Comparison of ENCODE assay signal across 9 cellular contexts in the genomic region with DNA sequence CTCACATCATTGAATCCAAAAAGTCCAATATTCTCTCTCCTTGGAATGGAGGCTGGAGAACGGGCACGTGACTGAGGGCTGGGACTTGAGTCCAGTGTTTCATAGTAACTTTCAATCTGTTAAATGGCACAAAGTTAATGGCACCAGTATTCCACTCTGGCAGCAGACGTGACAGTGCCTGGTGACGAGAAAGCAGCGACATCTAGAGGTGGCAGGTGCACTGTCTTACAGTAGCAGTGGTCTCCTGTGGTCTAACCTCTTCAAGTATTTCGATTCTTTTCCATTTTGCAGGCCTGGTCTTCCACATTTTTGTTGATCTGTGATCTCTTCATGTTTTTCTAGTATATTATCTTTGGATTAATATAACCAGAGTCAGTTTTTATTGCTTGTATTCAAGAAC.
DNase-seq lines count a peak whose midpoint lies in the region; ATAC-seq and TF ChIP-seq lines count a peak whose summit lies in the region.
"Had no signal": no experiment of that assay in that cellular context is flagged by ENCODE, and none has a peak within 500 bp of the region (broad histone marks: within the 10 kb centered on the region; RNA-seq: fewer than 3 reads in every experiment).

No MANE protein-coding gene starts in this region.

- H3K18ac ChIP-seq in trophoblast cell (ENCODE audit: low read length), result no peak overlapping the region

- no peak overlapping the region for H2BK12ac ChIP-seq in trophoblast cell (ENCODE audit: low read length)

- no peaks in the 10 kb centered on the region for H3K27me3 ChIP-seq in trophoblast cell (ENCODE audit: insufficient read depth, low read length)

- DNase-seq in left ventricle myocardium superior (no peak), cardiac septum (ENCODE audit: low spot score) (no peak), trophoblast cell (peak; percentile 10 to 53), cerebellar nuclear complex (lab: John Stamatoyannopoulos, UW) (no peak), T1000 (lab: John Stamatoyannopoulos, UW) (no peak)
- no peak for DNase-seq in activated CD4-positive, alpha-beta T cell treated with anti-CD3 and anti-CD28 coated beads, Interleukin-2, amount 50 U/mL, for 4 hours

- no peaks in the 10 kb centered on the region for H3K79me1 ChIP-seq in trophoblast cell (ENCODE audit: low read length)

- intact Hi-C loops in left ventricle myocardium superior (cut with micrococcal nuclease), result no loop called here
- intact Hi-C loops in cardiac septum (cut with DNase I), result no loop called here

- H2BK5ac ChIP-seq in trophoblast cell (ENCODE audit: low read depth, low read length, poor library complexity), result no peak overlapping the region

- no peak overlapping the region for H4K8ac ChIP-seq in trophoblast cell (ENCODE audit: low read depth, low read length)

- no peaks in the 10 kb centered on the region for H3K36me3 ChIP-seq in trophoblast cell (ENCODE audit: control insufficient read depth in 1 of 2, insufficient read depth in 2 of 2, low read length in 2 of 2)

- H3K4me2 ChIP-seq in trophoblast cell (ENCODE audit: low read length), result no peak overlapping the region

- H2AFZ ChIP-seq in trophoblast cell (ENCODE audit: insufficient read depth, low read length, poor library complexity), result no peak overlapping the region

- H3K14ac ChIP-seq in trophoblast cell (ENCODE audit: low read length), result no peak overlapping the region

- no peak overlapping the region for H3K4me3 ChIP-seq in trophoblast cell (ENCODE audit: low read depth, low read length)
- H3K4me3 ChIP-seq: skin epidermis had no signal

- no peaks in the 10 kb centered on the region for H3K4me1 ChIP-seq in trophoblast cell (ENCODE audit: control insufficient read depth in 1 of 2, insufficient read depth in 2 of 2, low read length in 2 of 2)

- ATAC-seq in left ventricle myocardium superior, result peak; percentile 41
- peak; percentile 83 for ATAC-seq in HG03103 (IDR thresholded peaks at IDR 0.05; ENCODE audit: low read depth, unreplicated experiment)
- ATAC-seq in SK-N-SH treated with all-trans-retinoic acid at 6 μM for 48 hours, result peak; percentile 55; the same call in 2 of the 3 replicates

- H4K12ac ChIP-seq in trophoblast cell (ENCODE audit: low read depth, low read length), result no peak overlapping the region

- H2BK120ac ChIP-seq in trophoblast cell (ENCODE audit: insufficient read depth, low read length, poor library complexity), result no peak overlapping the region

- no peaks in the 10 kb centered on the region for H3K9me3 ChIP-seq in trophoblast cell (ENCODE audit: insufficient read depth, low read depth, low read length)

- no peak overlapping the region for H4K91ac ChIP-seq in trophoblast cell (ENCODE audit: low read depth, low read length)

- H3K79me2 ChIP-seq in trophoblast cell (ENCODE audit: control insufficient read depth, insufficient read depth, low read length, poor library complexity), result no peaks in the 10 kb centered on the region

- WGBS in trophoblast cell (ENCODE audit: extremely low coverage, insufficient coverage, insufficient read length), result no CpG with 5 or more reads among the region's 6 CpGs

- H3K4ac ChIP-seq in trophoblast cell (ENCODE audit: low read depth, low read length), result no peak overlapping the region

- no peak overlapping the region for H3K23ac ChIP-seq in trophoblast cell (ENCODE audit: low read length)

- H3K27ac ChIP-seq in trophoblast cell (ENCODE audit: low read depth, low read length), result no peak overlapping the region
- H3K27ac ChIP-seq: skin epidermis had no signal

- H2AK5ac ChIP-seq in trophoblast cell (ENCODE audit: low read length), result no peak overlapping the region

- no peak overlapping the region for H3K9ac ChIP-seq in trophoblast cell (ENCODE audit: low read length)

TF ChIP-seq in SK-N-SH treated with all-trans-retinoic acid at 6 μM for 48 hours, 23 proteins besides CTCF, POLR2A, EP300 and RAD21:
- TF ChIP-seq ARNTL (CRISPR knock-in tag; IDR thresholded peaks at IDR 0.05; ENCODE audit: borderline replicate concordance, low read depth) (no peak), POU6F1 (CRISPR knock-in tag; IDR thresholded peaks at IDR 0.05; ENCODE audit: borderline replicate concordance, low read depth) (no peak), ISL1 (CRISPR knock-in tag; IDR thresholded peaks at IDR 0.05) (no peak), ESRRG (CRISPR knock-in tag; IDR thresholded peaks at IDR 0.05) (no peak), ZNF8 (CRISPR knock-in tag; IDR thresholded peaks at IDR 0.05) (no peak), OSR1 (CRISPR knock-in tag; IDR thresholded peaks at IDR 0.05) (no peak), BACH2 (CRISPR knock-in tag; IDR thresholded peaks at IDR 0.05; ENCODE audit: borderline replicate concordance) (no peak), TCF4 (CRISPR knock-in tag; IDR thresholded peaks at IDR 0.05; ENCODE audit: borderline replicate concordance) (no peak), RARB (CRISPR knock-in tag; IDR thresholded peaks at IDR 0.05) (no peak), PATZ1 (CRISPR knock-in tag; IDR thresholded peaks at IDR 0.05; ENCODE audit: borderline replicate concordance) (no peak), CSDC2 (CRISPR knock-in tag; IDR thresholded peaks at IDR 0.05) (no peak), ZNF70 (CRISPR knock-in tag; IDR thresholded peaks at IDR 0.05) (no peak), PPARA (CRISPR knock-in tag; IDR thresholded peaks at IDR 0.05; ENCODE audit: borderline replicate concordance) (no peak), ZFP30 (CRISPR knock-in tag; IDR thresholded peaks at IDR 0.05) (no peak), ZFP3 (CRISPR knock-in tag; IDR thresholded peaks at IDR 0.05) (no peak), CSRNP3 (CRISPR knock-in tag; IDR thresholded peaks at IDR 0.05) (no peak), GLIS3 (CRISPR knock-in tag; IDR thresholded peaks at IDR 0.05) (no peak), CREB5 (CRISPR knock-in tag; IDR thresholded peaks at IDR 0.05; ENCODE audit: low read depth) (no peak), ZC3H10 (CRISPR knock-in tag; IDR thresholded peaks at IDR 0.05) (no peak), TOX (CRISPR knock-in tag; IDR thresholded peaks at IDR 0.05; ENCODE audit: borderline replicate concordance) (no peak)

Comparison
In these comparisons a context has a peak if more than half of its experiments do, and no peak if none do; other contexts are left out.
1. DNase-seq: peak in trophoblast cell (2 of 2); none in left ventricle myocardium superior (single experiment), cardiac septum (single experiment), cerebellar nuclear complex (0 of 2), T1000 (single experiment) and activated CD4-positive, alpha-beta T cell treated with anti-CD3 and anti-CD28 coated beads, Interleukin-2, amount 50 U/mL, for 4 hours (0 of 2).
2. Peak in every context shown above with its lines, with median percentiles within 50 percentile points of each other: ATAC-seq.